ENCODE assay signal across 13 cellular contexts in the genomic region with DNA sequence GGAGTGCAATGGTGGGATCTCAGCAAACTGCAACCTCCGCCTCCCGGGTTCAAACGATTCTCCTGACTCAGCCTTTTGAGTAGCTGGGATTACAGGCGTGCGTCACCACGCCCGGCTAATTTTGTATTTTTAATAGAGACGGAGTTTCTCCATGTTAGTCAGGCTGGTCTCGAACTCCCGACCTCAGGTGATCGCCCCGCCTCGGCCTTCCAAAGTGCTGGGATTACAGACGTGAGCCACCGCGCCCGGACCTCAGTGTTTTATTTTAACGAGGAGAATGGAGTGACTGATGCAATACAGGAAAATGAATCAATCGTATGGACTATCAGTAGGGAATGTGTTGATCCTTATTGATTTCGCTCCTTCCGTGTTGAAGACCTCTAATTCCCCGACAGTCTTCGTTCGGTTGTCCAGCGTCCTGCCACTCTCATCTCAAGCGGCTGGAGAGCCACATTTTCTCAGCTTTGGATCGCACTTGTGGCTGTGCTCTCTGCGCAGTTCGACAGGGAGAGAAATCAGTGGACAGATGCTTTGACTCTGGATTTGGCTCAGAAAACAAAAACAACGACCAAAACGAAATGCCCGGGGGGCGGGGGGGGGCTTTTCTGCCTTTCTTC.
DNase-seq lines count a peak whose midpoint lies in the region; ATAC-seq and TF ChIP-seq lines count a peak whose summit lies in the region.
"Had no signal": no experiment of that assay in that cellular context is flagged by ENCODE, and none has a peak within 500 bp of the region (broad histone marks: within the 10 kb centered on the region; RNA-seq: fewer than 3 reads in every experiment).

No MANE protein-coding gene starts in this region.

- ATAC-seq in HG02852 (IDR thresholded peaks at IDR 0.05; ENCODE audit: unreplicated experiment) = no peak
- ATAC-seq: stimulated activated naive B cell treated with anti-CD40 and anti-IgM and Interleukin-4, amounts not matched to agents 10 μg/mL and 1 μg/mL and 100 μg/mL, for 72 hours had no signal

- TF ChIP-seq CTCF in retinal pigment epithelial cell (conservative IDR thresholded peaks at IDR 0.05; ENCODE audit: low read depth, low read length) = no peak

- peak overlapping the region; percentile 11 for H3K4me3 ChIP-seq in retinal pigment epithelial cell (ENCODE audit: low read length)

- DNase-seq in NCI-H146 (lab: John Stamatoyannopoulos, UW) (peak; percentile 30), NCI-H146 treated with DMSO at 0.1 percent for 48 hours (lab: John Stamatoyannopoulos, UW; ENCODE audit: unreplicated experiment) (no peak), RKO (ENCODE audit: low spot score) (peak; percentile 79), fibroblast of peridontal ligament (ENCODE audit: extremely low read depth) (peak; percentile 10), retinal pigment epithelial cell (ENCODE audit: low read depth) (no peak), NCI-H446 (lab: John Stamatoyannopoulos, UW) (no peak), NCI-H2029 treated with DMSO at 0.1 percent for 48 hours (lab: John Stamatoyannopoulos, UW) (no peak)
- DNase-seq: 8988T; activated CD4-positive, alpha-beta T cell treated with anti-CD3 and anti-CD28 coated beads, Interleukin-2, amount 50 U/mL, for 1 hour; activated naive CD4-positive, alpha-beta T cell treated with anti-CD3 and anti-CD28 coated beads, Interleukin-2, amount 10 ng/mL, durations not matched to agents 7 days and 5 days; DND-41; stimulated activated naive B cell treated with anti-CD40 and anti-IgM and Interleukin-4, amounts not matched to agents 10 μg/mL and 1 μg/mL and 100 μg/mL, for 72 hours had no signal

Comparison
In these comparisons a context has a peak if more than half of its experiments do, and no peak if none do; other contexts are left out.
1. DNase-seq: peak in NCI-H146 (single experiment), RKO (single experiment) and fibroblast of peridontal ligament (single experiment); none in NCI-H146 treated with DMSO at 0.1 percent for 48 hours (single experiment), retinal pigment epithelial cell (single experiment), NCI-H446 (0 of 2) and NCI-H2029 treated with DMSO at 0.1 percent for 48 hours (single experiment).